Comparison of ENCODE assay signal across 8 cellular contexts in the genomic region with DNA sequence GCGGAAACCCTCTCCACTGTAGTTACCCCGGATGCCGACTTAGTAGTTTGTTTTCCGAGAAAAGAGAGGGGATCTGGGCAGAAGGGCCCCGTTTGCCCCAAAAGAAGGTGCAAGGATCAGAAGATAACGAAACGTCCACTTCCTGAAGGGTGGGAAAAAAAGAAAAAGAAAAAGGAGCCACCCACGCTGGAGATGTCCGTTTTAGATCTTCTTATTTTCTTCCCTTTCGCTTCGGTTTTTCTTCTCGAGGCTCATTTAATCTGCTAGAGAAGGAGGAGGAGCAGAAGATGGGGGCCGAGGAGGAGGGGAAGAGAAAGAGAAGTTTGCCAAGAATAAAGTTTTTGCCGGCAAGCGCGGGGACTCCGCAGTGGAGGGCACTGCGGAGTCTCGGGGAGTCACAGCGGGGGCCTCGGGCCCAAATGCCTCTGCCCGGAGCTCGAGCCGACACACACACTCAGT. TPM values are rescaled to one million over a fixed set of nuclear protein-coding genes. Genes with fewer than 3 reads are reported as not detected.
DNase-seq lines count a peak whose midpoint lies in the region; ATAC-seq and TF ChIP-seq lines count a peak whose summit lies in the region.

No MANE protein-coding gene starts in this region.

- TF ChIP-seq CTCF in CD4-positive, alpha-beta T cell (IDR thresholded peaks at IDR 0.05) = no peak
- no peak for TF ChIP-seq CTCF in astrocyte of the cerebellum (IDR thresholded peaks at IDR 0.05; ENCODE audit: low read depth, low read length, missing control alignments)

- peaks cover 9% of the 10 kb centered on the region for H3K27me3 Mint-ChIP-seq in CD4-positive, alpha-beta T cell
- peaks cover 28% of the 10 kb centered on the region for H3K27me3 Mint-ChIP-seq in memory B cell

- peaks cover 11% of the 10 kb centered on the region for H3K27me3 ChIP-seq in CD4-positive, alpha-beta T cell (ENCODE audit: control insufficient read depth, insufficient read depth, low read length)

- POLR2A ChIA-PET in CD4-positive, alpha-beta T cell (lab: Charles Lee) = interaction anchor here (0.6 to 15.5 kb wide), 23 partner anchors 10 to 482 kb away, joined by 3 to 229 read pairs (median 6); partner anchors contain the start of genes OSTC and RPL34

- H3K9me3 Mint-ChIP-seq in CD4-positive, alpha-beta T cell = no peaks in the 10 kb centered on the region
- no peaks in the 10 kb centered on the region for H3K9me3 Mint-ChIP-seq in memory B cell

- H3K9me3 ChIP-seq in CD4-positive, alpha-beta T cell (ENCODE audit: control insufficient read depth, low read length) = no peaks in the 10 kb centered on the region

- peak overlapping the region; percentile 84 for H3K27ac ChIP-seq in CD4-positive, alpha-beta T cell (ENCODE audit: low read depth, low read length)

- intact Hi-C loops in CD4-positive, alpha-beta T cell (cut with DNase I, micrococcal nuclease) = loop anchor here (2.0 to 10.0 kb wide), 5 partner anchors 53 to 405 kb away; no protein-coding TSS in a partner anchor

- peak overlapping the region; percentile 88 for H3K27ac Mint-ChIP-seq in CD4-positive, alpha-beta T cell
- H3K27ac Mint-ChIP-seq in memory B cell = no peak overlapping the region

- CTCF ChIA-PET in CD4-positive, alpha-beta T cell (lab: Charles Lee) = interaction anchor here (0.7 to 1.0 kb wide), 3 partner anchors 14 to 87 kb away, joined by 3 to 4 read pairs (median 3); no protein-coding TSS in a partner anchor

- peak; percentile 9 for ATAC-seq in CD4-positive, alpha-beta T cell (ENCODE audit: poor library complexity)
- ATAC-seq in HG03095 (IDR thresholded peaks at IDR 0.05; ENCODE audit: unreplicated experiment) (peak; percentile 1), memory B cell (ENCODE audit: low read depth) (peak; percentile 16), HG02678 (IDR thresholded peaks at IDR 0.05; ENCODE audit: unreplicated experiment) (no peak)

- DNase-seq in CD4-positive, alpha-beta T cell = peak in 3 of 10 experiments; percentile 18 to 45 (median 36)
- DNase-seq in astrocyte of the cerebellum (ENCODE audit: low read depth) = no peak
- no peak for DNase-seq in memory B cell (ENCODE audit: low spot score in 2 of 2)
- no peak for DNase-seq in dermis blood vessel endothelial cell
- no peak for DNase-seq in DMS53 treated with DMSO at 0.1 percent for 48 hours (lab: John Stamatoyannopoulos, UW; ENCODE audit: unreplicated experiment)
- no peak for DNase-seq in activated effector memory CD4-positive, alpha-beta T cell treated with Interleukin-2 at 50 U/mL for 16 hours

- peaks cover 31% of the 10 kb centered on the region for H3K4me1 Mint-ChIP-seq in CD4-positive, alpha-beta T cell (ENCODE audit: low read depth)
- peaks cover 20% of the 10 kb centered on the region for H3K4me1 Mint-ChIP-seq in memory B cell

- peak overlapping the region; percentile 56 for H3K4me3 ChIP-seq in astrocyte of the cerebellum (ENCODE audit: low read depth, low read length)

- H3K36me3 Mint-ChIP-seq in CD4-positive, alpha-beta T cell (ENCODE audit: low read depth) = peaks cover 64% of the 10 kb centered on the region
- no peaks in the 10 kb centered on the region for H3K36me3 Mint-ChIP-seq in memory B cell

- in situ Hi-C loops in astrocyte of the cerebellum (cut with HindIII; ENCODE audit: low sequenced_read_pairs) = no loop called here

- H3K4me3 Mint-ChIP-seq in CD4-positive, alpha-beta T cell = peak overlapping the region; percentile 98
- H3K4me3 Mint-ChIP-seq in memory B cell = peak overlapping the region; percentile 85

RNA-seq across cellular contexts. Expression of gene LEF1, which starts 0.5 kb away (rescaled TPM):
- total RNA-seq in CD4-positive, alpha-beta T cell = 100 to 1,000 TPM; 409 to 438 TPM
- total RNA-seq in dermis blood vessel endothelial cell = 0.68 and 0.84 TPM in 2 replicates

Comparison
In these comparisons a context has a peak if more than half of its experiments do, and no peak if none do; other contexts are left out.
1. RNA of gene LEF1, which starts 0.5 kb away (total RNA-seq): 409 to 438 TPM in CD4-positive, alpha-beta T cell; 0.68 to 0.84 TPM in dermis blood vessel endothelial cell; every median in the first group is over 100 times any median in the second.